In genomic region chr3:109178701-109179100, GRCh38 we compare ENCODE assay signal across 17 cellular contexts. TPM values are rescaled to one million over a fixed set of nuclear protein-coding genes. Genes with fewer than 3 reads are reported as not detected.
"Had no signal": no experiment of that assay in that cellular context is flagged by ENCODE, and none has a peak within 500 bp of the region (broad histone marks: within the 10 kb centered on the region; RNA-seq: fewer than 3 reads in every experiment).

No MANE protein-coding gene starts in this region.

- H3K36me3 Mint-ChIP-seq: activated CD4-positive, alpha-beta memory T cell treated with anti-CD3 and anti-CD28 coated beads for 36 hours; activated CD8-positive, alpha-beta memory T cell treated with anti-CD3 and anti-CD28 coated beads, Interleukin-2, amount 10 ng/mL, durations not matched to agents 7 days and 5 days; activated naive CD4-positive, alpha-beta T cell treated with anti-CD3 and anti-CD28 coated beads, Interleukin-2, amount 50 U/mL, for 24 hours; stimulated activated naive B cell treated with anti-CD40 and anti-IgM and Interleukin-4, amounts not matched to agents 10 μg/mL and 1 μg/mL and 100 μg/mL, for 72 hours had no signal

- H3K4me3 Mint-ChIP-seq: activated CD4-positive, alpha-beta memory T cell treated with anti-CD3 and anti-CD28 coated beads for 36 hours; activated CD8-positive, alpha-beta memory T cell treated with anti-CD3 and anti-CD28 coated beads, Interleukin-2, amount 10 ng/mL, durations not matched to agents 7 days and 5 days; activated naive CD4-positive, alpha-beta T cell treated with anti-CD3 and anti-CD28 coated beads, Interleukin-2, amount 50 U/mL, for 24 hours; stimulated activated naive B cell treated with anti-CD40 and anti-IgM and Interleukin-4, amounts not matched to agents 10 μg/mL and 1 μg/mL and 100 μg/mL, for 72 hours; T-helper 17 cell had no signal

- H3K9me3 ChIP-seq: adrenal gland, pancreas, tibial artery had no signal

- DNase-seq: activated CD4-positive, alpha-beta memory T cell treated with anti-CD3 and anti-CD28 coated beads for 36 hours; activated CD8-positive, alpha-beta memory T cell treated with anti-CD3 and anti-CD28 coated beads, Interleukin-2, amount 10 ng/mL, durations not matched to agents 7 days and 5 days; activated T-cell treated with anti-CD3 and anti-CD28 coated beads, Interleukin-2, amount 50 U/mL, for 1 hour; adrenal gland; islet precursor cell; left ventricle myocardium superior; mesendoderm; pancreas; stimulated activated CD4-positive, alpha-beta T cell treated with anti-CD3 and anti-CD28 coated beads, Interleukin-2, amount 100 ng/mL, for 48 hours; stimulated activated naive B cell treated with anti-CD40 and anti-IgM and Interleukin-4, amounts not matched to agents 10 μg/mL and 1 μg/mL and 100 μg/mL, for 72 hours; T-helper 17 cell; tibial artery; WERI-Rb-1 had no signal

- H3K27me3 Mint-ChIP-seq: activated CD8-positive, alpha-beta memory T cell treated with anti-CD3 and anti-CD28 coated beads, Interleukin-2, amount 10 ng/mL, durations not matched to agents 7 days and 5 days had no signal

- H3K27ac ChIP-seq: adrenal gland, hepatocyte, pancreas, tibial artery, WERI-Rb-1 had no signal

- H3K4me3 ChIP-seq: adrenal gland, hepatocyte, pancreas, tibial artery had no signal

- H2AFZ ChIP-seq: hepatocyte had no signal

- H3K36me3 ChIP-seq: adrenal gland, pancreas, tibial artery, WERI-Rb-1 had no signal

- H3K27me3 ChIP-seq: adrenal gland, hepatocyte, pancreas, tibial artery had no signal

- ATAC-seq: activated CD8-positive, alpha-beta memory T cell treated with anti-CD3 and anti-CD28 coated beads, Interleukin-2, amount 10 ng/mL, durations not matched to agents 7 days and 5 days; esophagus mucosa; left ventricle myocardium superior; stimulated activated naive B cell treated with anti-CD40 and anti-IgM and Interleukin-4, amounts not matched to agents 10 μg/mL and 1 μg/mL and 100 μg/mL, for 72 hours; T-helper 17 cell had no signal

- H3K4me1 ChIP-seq: adrenal gland, pancreas, tibial artery had no signal

- H3K27ac Mint-ChIP-seq: activated CD4-positive, alpha-beta memory T cell treated with anti-CD3 and anti-CD28 coated beads for 36 hours; activated CD8-positive, alpha-beta memory T cell treated with anti-CD3 and anti-CD28 coated beads, Interleukin-2, amount 10 ng/mL, durations not matched to agents 7 days and 5 days; activated naive CD4-positive, alpha-beta T cell treated with anti-CD3 and anti-CD28 coated beads, Interleukin-2, amount 50 U/mL, for 24 hours; stimulated activated naive B cell treated with anti-CD40 and anti-IgM and Interleukin-4, amounts not matched to agents 10 μg/mL and 1 μg/mL and 100 μg/mL, for 72 hours; T-helper 17 cell had no signal

- H3K4me1 Mint-ChIP-seq: activated CD8-positive, alpha-beta memory T cell treated with anti-CD3 and anti-CD28 coated beads, Interleukin-2, amount 10 ng/mL, durations not matched to agents 7 days and 5 days; activated naive CD4-positive, alpha-beta T cell treated with anti-CD3 and anti-CD28 coated beads, Interleukin-2, amount 50 U/mL, for 24 hours; stimulated activated naive B cell treated with anti-CD40 and anti-IgM and Interleukin-4, amounts not matched to agents 10 μg/mL and 1 μg/mL and 100 μg/mL, for 72 hours; T-helper 17 cell had no signal

- H3K9me3 Mint-ChIP-seq: activated CD4-positive, alpha-beta memory T cell treated with anti-CD3 and anti-CD28 coated beads for 36 hours had no signal

RNA-seq across cellular contexts. Expression of gene C3orf85, which starts 42.2 kb away (rescaled TPM):
- total RNA-seq: activated CD4-positive, alpha-beta memory T cell treated with anti-CD3 and anti-CD28 coated beads for 36 hours; activated CD8-positive, alpha-beta memory T cell treated with anti-CD3 and anti-CD28 coated beads, Interleukin-2, amount 10 ng/mL, durations not matched to agents 7 days and 5 days; adrenal gland; cardiac septum; esophagus mucosa; left ventricle myocardium superior; pancreas; T-helper 17 cell had no signal
